Comparison of ENCODE assay signal across 1 cellular context in the genomic region with DNA sequence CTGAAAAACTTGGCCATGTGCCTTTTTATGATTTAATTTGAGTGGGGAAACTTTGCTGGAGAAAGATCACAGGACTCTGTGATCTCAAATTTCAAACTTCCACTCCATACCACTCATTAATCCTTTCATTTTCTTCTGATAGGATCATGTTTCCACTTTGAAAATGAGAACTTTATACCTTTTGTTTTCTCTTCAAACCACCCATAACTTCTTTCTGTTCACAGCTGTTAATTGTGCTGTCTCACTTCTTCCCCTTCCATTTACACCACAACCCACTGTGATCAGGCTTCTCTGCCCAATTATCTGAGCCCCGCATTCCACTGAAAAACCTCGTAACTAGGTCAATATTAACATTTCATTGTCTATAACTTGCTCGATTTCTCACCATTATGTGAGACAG.
TF ChIP-seq lines count a peak whose summit lies in the region.

No MANE protein-coding gene starts in this region.

TF ChIP-seq in GM23338, 12 proteins besides CTCF, POLR2A, EP300 and RAD21 (continued from another document):
- TF ChIP-seq, protein P1, sequence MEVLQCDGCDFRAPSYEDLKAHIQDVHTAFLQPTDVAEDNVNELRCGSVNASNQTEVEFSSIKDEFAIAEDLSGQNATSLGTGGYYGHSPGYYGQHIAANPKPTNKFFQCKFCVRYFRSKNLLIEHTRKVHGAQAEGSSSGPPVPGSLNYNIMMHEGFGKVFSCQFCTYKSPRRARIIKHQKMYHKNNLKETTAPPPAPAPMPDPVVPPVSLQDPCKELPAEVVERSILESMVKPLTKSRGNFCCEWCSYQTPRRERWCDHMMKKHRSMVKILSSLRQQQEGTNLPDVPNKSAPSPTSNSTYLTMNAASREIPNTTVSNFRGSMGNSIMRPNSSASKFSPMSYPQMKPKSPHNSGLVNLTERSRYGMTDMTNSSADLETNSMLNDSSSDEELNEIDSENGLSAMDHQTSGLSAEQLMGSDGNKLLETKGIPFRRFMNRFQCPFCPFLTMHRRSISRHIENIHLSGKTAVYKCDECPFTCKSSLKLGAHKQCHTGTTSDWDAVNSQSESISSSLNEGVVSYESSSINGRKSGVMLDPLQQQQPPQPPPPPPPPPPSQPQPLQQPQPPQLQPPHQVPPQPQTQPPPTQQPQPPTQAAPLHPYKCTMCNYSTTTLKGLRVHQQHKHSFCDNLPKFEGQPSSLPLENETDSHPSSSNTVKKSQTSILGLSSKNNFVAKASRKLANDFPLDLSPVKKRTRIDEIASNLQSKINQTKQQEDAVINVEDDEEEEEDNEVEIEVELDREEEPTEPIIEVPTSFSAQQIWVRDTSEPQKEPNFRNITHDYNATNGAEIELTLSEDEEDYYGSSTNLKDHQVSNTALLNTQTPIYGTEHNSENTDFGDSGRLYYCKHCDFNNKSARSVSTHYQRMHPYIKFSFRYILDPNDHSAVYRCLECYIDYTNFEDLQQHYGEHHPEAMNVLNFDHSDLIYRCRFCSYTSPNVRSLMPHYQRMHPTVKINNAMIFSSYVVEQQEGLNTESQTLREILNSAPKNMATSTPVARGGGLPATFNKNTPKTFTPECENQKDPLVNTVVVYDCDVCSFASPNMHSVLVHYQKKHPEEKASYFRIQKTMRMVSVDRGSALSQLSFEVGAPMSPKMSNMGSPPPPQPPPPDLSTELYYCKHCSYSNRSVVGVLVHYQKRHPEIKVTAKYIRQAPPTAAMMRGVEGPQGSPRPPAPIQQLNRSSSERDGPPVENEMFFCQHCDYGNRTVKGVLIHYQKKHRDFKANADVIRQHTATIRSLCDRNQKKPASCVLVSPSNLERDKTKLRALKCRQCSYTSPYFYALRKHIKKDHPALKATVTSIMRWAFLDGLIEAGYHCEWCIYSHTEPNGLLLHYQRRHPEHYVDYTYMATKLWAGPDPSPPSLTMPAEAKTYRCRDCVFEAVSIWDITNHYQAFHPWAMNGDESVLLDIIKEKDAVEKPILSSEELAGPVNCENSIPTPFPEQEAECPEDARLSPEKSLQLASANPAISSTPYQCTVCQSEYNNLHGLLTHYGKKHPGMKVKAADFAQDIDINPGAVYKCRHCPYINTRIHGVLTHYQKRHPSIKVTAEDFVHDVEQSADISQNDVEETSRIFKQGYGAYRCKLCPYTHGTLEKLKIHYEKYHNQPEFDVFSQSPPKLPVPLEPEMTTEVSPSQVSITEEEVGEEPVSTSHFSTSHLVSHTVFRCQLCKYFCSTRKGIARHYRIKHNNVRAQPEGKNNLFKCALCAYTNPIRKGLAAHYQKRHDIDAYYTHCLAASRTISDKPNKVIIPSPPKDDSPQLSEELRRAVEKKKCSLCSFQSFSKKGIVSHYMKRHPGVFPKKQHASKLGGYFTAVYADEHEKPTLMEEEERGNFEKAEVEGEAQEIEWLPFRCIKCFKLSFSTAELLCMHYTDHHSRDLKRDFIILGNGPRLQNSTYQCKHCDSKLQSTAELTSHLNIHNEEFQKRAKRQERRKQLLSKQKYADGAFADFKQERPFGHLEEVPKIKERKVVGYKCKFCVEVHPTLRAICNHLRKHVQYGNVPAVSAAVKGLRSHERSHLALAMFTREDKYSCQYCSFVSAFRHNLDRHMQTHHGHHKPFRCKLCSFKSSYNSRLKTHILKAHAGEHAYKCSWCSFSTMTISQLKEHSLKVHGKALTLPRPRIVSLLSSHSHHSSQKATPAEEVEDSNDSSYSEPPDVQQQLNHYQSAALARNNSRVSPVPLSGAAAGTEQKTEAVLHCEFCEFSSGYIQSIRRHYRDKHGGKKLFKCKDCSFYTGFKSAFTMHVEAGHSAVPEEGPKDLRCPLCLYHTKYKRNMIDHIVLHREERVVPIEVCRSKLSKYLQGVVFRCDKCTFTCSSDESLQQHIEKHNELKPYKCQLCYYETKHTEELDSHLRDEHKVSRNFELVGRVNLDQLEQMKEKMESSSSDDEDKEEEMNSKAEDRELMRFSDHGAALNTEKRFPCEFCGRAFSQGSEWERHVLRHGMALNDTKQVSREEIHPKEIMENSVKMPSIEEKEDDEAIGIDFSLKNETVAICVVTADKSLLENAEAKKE (CRISPR knock-in tag; IDR thresholded peaks at IDR 0.05), result no peak
- TF ChIP-seq ETS1 (IDR thresholded peaks at IDR 0.05) (no peak), EZH2 (IDR thresholded peaks at IDR 0.05; ENCODE audit: low read depth, unreplicated experiment) (no peak), POLR2AphosphoS5 (IDR thresholded peaks at IDR 0.05; ENCODE audit: low read depth) (no peak), CREB1 (CRISPR knock-in tag; IDR thresholded peaks at IDR 0.05; ENCODE audit: low read depth) (no peak), REST (IDR thresholded peaks at IDR 0.05; ENCODE audit: unreplicated experiment) (no peak), EZH2phosphoT487 (IDR thresholded peaks at IDR 0.05; ENCODE audit: unreplicated experiment) (no peak), ZNF331 (CRISPR knock-in tag; IDR thresholded peaks at IDR 0.05; ENCODE audit: low read depth) (no peak)
